Comparison of ENCODE assay signal across 15 cellular contexts in genomic region chr11:47188262-47188661, GRCh38. TPM values are rescaled to one million over a fixed set of nuclear protein-coding genes. Genes with fewer than 3 reads are reported as not detected.
DNase-seq lines count a peak whose midpoint lies in the region; ATAC-seq and TF ChIP-seq lines count a peak whose summit lies in the region.
"Had no signal": no experiment of that assay in that cellular context is flagged by ENCODE, and none has a peak within 500 bp of the region (broad histone marks: within the 10 kb centered on the region; RNA-seq: fewer than 3 reads in every experiment).

No MANE protein-coding gene starts in this region.

- TF ChIP-seq CTCF in heart left ventricle (IDR thresholded peaks at IDR 0.05): no peak
- TF ChIP-seq CTCF in endodermal cell (conservative IDR thresholded peaks at IDR 0.05): no peak
- TF ChIP-seq CTCF in nephron (IDR thresholded peaks at IDR 0.05; ENCODE audit: unreplicated experiment in 3 of 3): no peak
- no peak for TF ChIP-seq CTCF in upper lobe of right lung (IDR thresholded peaks at IDR 0.05)

- H3K9me3 Mint-ChIP-seq in endodermal cell: no peaks in the 10 kb centered on the region
- H3K9me3 Mint-ChIP-seq in nephron: no peaks in the 10 kb centered on the region
- H3K9me3 Mint-ChIP-seq: dendritic cell treated with granulocyte-macrophage colony-stimulating factor and Interleukin-4, amounts not matched to agents 40 ng/mL and 50 ng/mL, for 4 days; naive B cell had no signal

- H3K9me3 ChIP-seq in heart left ventricle (no peaks in the 10 kb centered on the region), endodermal cell (ENCODE audit: control insufficient read depth, low read length) (no peaks in the 10 kb centered on the region), upper lobe of right lung (no peaks in the 10 kb centered on the region)

- H3K27me3 ChIP-seq in heart left ventricle: peaks cover 0 to 43% (median 0%) of the 10 kb centered on the region in 9 donors
- peaks cover 23% of the 10 kb centered on the region for H3K27me3 ChIP-seq in endodermal cell (ENCODE audit: control insufficient read depth, insufficient read depth, low read length, poor library complexity, severe bottlenecking)
- H3K27me3 ChIP-seq in upper lobe of right lung: no peaks in the 10 kb centered on the region

- H3K36me3 ChIP-seq in heart left ventricle: no peaks in the 10 kb centered on the region
- H3K36me3 ChIP-seq in endodermal cell (ENCODE audit: control insufficient read depth, insufficient read depth, low read length): no peaks in the 10 kb centered on the region
- no peaks in the 10 kb centered on the region for H3K36me3 ChIP-seq in upper lobe of right lung

- H3K4me3 Mint-ChIP-seq in endodermal cell (no peak overlapping the region), nephron (peak overlapping the region; percentile 80 to 86 (median 83))
- H3K4me3 Mint-ChIP-seq: dendritic cell treated with granulocyte-macrophage colony-stimulating factor and Interleukin-4, amounts not matched to agents 40 ng/mL and 50 ng/mL, for 4 days had no signal

- ATAC-seq in heart left ventricle: no peak
- no peak for ATAC-seq in Right ventricle myocardium superior (ENCODE audit: poor library complexity)
- ATAC-seq in upper lobe of right lung: no peak

- H3K4me3 ChIP-seq in heart left ventricle (peak overlapping the region in 5 of 12 donors; percentile 69 to 95 (median 88)), endodermal cell (ENCODE audit: low read length) (no peak overlapping the region), upper lobe of right lung (no peak overlapping the region)

- H3K27ac Mint-ChIP-seq in endodermal cell (no peak overlapping the region), nephron (peak overlapping the region in 2 of 3 experiments; percentile 64 to 89)
- H3K27ac Mint-ChIP-seq: dendritic cell treated with granulocyte-macrophage colony-stimulating factor and Interleukin-4, amounts not matched to agents 40 ng/mL and 50 ng/mL, for 4 days; naive B cell had no signal

- H3K9ac ChIP-seq in endodermal cell (ENCODE audit: extremely low read depth, low read length, poor library complexity, severe bottlenecking): no peak overlapping the region

- H3K27me3 Mint-ChIP-seq in endodermal cell (ENCODE audit: insufficient read depth) (peaks cover 31% of the 10 kb centered on the region), nephron (ENCODE audit: low read depth) (peaks cover 11% of the 10 kb centered on the region)

- DNase-seq in heart left ventricle (peak in 1 of 5 donors; percentile 25), Right ventricle myocardium superior (no peak), endodermal cell (no peak), upper lobe of right lung (no peak), SW480 (ENCODE audit: low spot score) (no peak), GM19240 (ENCODE audit: insufficient read length, low spot score) (no peak), DMS153 treated with DMSO at 0.1 percent for 48 hours (lab: John Stamatoyannopoulos, UW; ENCODE audit: unreplicated experiment) (no peak)
- DNase-seq: ACHN; activated naive CD4-positive, alpha-beta T cell treated with anti-CD3 and anti-CD28 coated beads, Interleukin-2, amount 50 U/mL, for 16 hours; KG1; naive B cell; NCI-H187 treated with DMSO at 0.1 percent for 48 hours; SIG-M5 had no signal

- no peak for TF ChIP-seq POLR2A in heart left ventricle (IDR thresholded peaks at IDR 0.05)

- H3K27ac ChIP-seq in heart left ventricle (peak overlapping the region; percentile 89 to 100 (median 96)), endodermal cell (ENCODE audit: low read depth, low read length) (peak overlapping the region; percentile 29), upper lobe of right lung (peak overlapping the region; percentile 78)

- WGBS in heart left ventricle, 4 donors: 83 to 92% (median 88%) methylated on average over 1 of the region's 1 CpG
- WGBS in endodermal cell (ENCODE audit: insufficient coverage in 1 of 2, insufficient read length in 1 of 2), 2 experiments: 83 to 100% methylated on average over 1 of the region's 1 CpG

- H3K4me1 Mint-ChIP-seq in endodermal cell: peaks cover 12% of the 10 kb centered on the region
- H3K4me1 Mint-ChIP-seq in nephron: peaks cover 23% of the 10 kb centered on the region

- intact Hi-C loops in heart left ventricle (cut with DNase I): loop anchor here in 1 of 10 donors (5.0 kb wide), 1 partner anchor 164 kb away; the partner anchor contains the start of gene MYBPC3
- intact Hi-C loops in Right ventricle myocardium superior (cut with DNase I): no loop called here
- intact Hi-C loops in upper lobe of right lung (cut with DNase I): loop anchor here (10.0 kb wide), 1 partner anchor 167 kb away; the partner anchor contains the start of gene MYBPC3

- H3K4me1 ChIP-seq in heart left ventricle (peaks cover 0 to 60% (median 24%) of the 10 kb centered on the region in 12 donors), endodermal cell (ENCODE audit: control insufficient read depth, insufficient read depth, low read length) (no peaks in the 10 kb centered on the region), upper lobe of right lung (peaks cover 37% of the 10 kb centered on the region)

- H3K36me3 Mint-ChIP-seq in endodermal cell (ENCODE audit: low read depth) (peaks cover 2% of the 10 kb centered on the region), nephron (ENCODE audit: low read depth) (no peaks in the 10 kb centered on the region)
- H3K36me3 Mint-ChIP-seq: naive B cell had no signal

RNA-seq across cellular contexts. Expression of gene PACSIN3, which starts 2.0 kb away (rescaled TPM):
- 100 to 1,000 TPM; 127 to 330 (median 211) TPM for total RNA-seq in heart left ventricle
- polyA plus RNA-seq in heart left ventricle: 100 to 1,000 TPM; 123 to 282 TPM
- 175 TPM for total RNA-seq in Right ventricle myocardium superior
- 10 to 100 TPM; 48.0 to 66.6 TPM for total RNA-seq in endodermal cell
- polyA plus RNA-seq in endodermal cell (2013, experiment 1 of 2): 22.9 TPM
- 18.0 TPM for polyA plus RNA-seq in endodermal cell (2013, experiment 2 of 2)
- 36.9 TPM for total RNA-seq in upper lobe of right lung

RNA-seq across cellular contexts. Expression of gene ARFGAP2, which starts 11.6 kb away (rescaled TPM):
- total RNA-seq in heart left ventricle: 10 to 100 TPM; 47.5 to 96.1 (median 61.3) TPM
- polyA plus RNA-seq in heart left ventricle: 10 to 100 TPM; 49.7 to 79.1 TPM
- 46.1 TPM for total RNA-seq in Right ventricle myocardium superior
- total RNA-seq in endodermal cell: 10 to 100 TPM; 84.6 to 86.0 TPM
- polyA plus RNA-seq in endodermal cell (2013, experiment 1 of 2): 55.0 TPM
- polyA plus RNA-seq in endodermal cell (2013, experiment 2 of 2): 48.1 TPM
- total RNA-seq in upper lobe of right lung: 92.9 TPM

RNA-seq across cellular contexts. Expression of gene DDB2, which starts 26.5 kb away (rescaled TPM):
- total RNA-seq in heart left ventricle (10 to 100 TPM in 4 of 9 donors, 1 to 10 TPM in 5; 8.0 to 28.5 (median 9.7) TPM), Right ventricle myocardium superior (9.3 TPM), endodermal cell (10 to 100 TPM; 20.9 to 31.2 TPM), upper lobe of right lung (49.6 TPM)
- polyA plus RNA-seq in heart left ventricle: 10 to 100 TPM in 1 of 2 donors, 1 to 10 TPM in 1; 8.1 to 11.7 TPM
- 72.6 TPM for polyA plus RNA-seq in endodermal cell (2013, experiment 1 of 2)
- polyA plus RNA-seq in endodermal cell (2013, experiment 2 of 2): 69.3 TPM

Comparison
In these comparisons a context has a peak if more than half of its experiments do, and no peak if none do; other contexts are left out.
1. H3K27ac ChIP-seq: peak in every context shown above with its lines; median percentile 96 in heart left ventricle; 78 in upper lobe of right lung; 29 in endodermal cell.